In genomic region chr14:50343424-50343823, GRCh38 we compare ENCODE assay signal across 13 cellular contexts. TPM values are rescaled to one million over a fixed set of nuclear protein-coding genes. Genes with fewer than 3 reads are reported as not detected.
DNase-seq lines count a peak whose midpoint lies in the region; ATAC-seq and TF ChIP-seq lines count a peak whose summit lies in the region.
"Had no signal": no experiment of that assay in that cellular context is flagged by ENCODE, and none has a peak within 500 bp of the region (broad histone marks: within the 10 kb centered on the region; RNA-seq: fewer than 3 reads in every experiment).

No MANE protein-coding gene starts in this region.

- H3K4me3 Mint-ChIP-seq in natural killer cell treated with Interleukin-12 subunit alpha and Interleukin-12 subunit beta and Interleukin-15 and Interleukin-18, amount 100 ng/mL, for 72 hours, result peak overlapping the region; percentile 46
- H3K4me3 Mint-ChIP-seq in natural killer cell, result no peak overlapping the region
- H3K4me3 Mint-ChIP-seq in brain, result peak overlapping the region in 1 of 5 experiments; percentile 7

- TF ChIP-seq CTCF in natural killer cell (IDR thresholded peaks at IDR 0.05) (no peak), brain (conservative IDR thresholded peaks at IDR 0.05) (no peak)

- H3K27me3 Mint-ChIP-seq in natural killer cell treated with Interleukin-12 subunit alpha and Interleukin-12 subunit beta and Interleukin-15 and Interleukin-18, amount 100 ng/mL, for 72 hours, result no peaks in the 10 kb centered on the region
- H3K27me3 Mint-ChIP-seq in natural killer cell (ENCODE audit: low read depth in 2 of 2) (no peaks in the 10 kb centered on the region), brain (peaks cover 3% of the 10 kb centered on the region)

- H3K27ac Mint-ChIP-seq in natural killer cell treated with Interleukin-12 subunit alpha and Interleukin-12 subunit beta and Interleukin-15 and Interleukin-18, amount 100 ng/mL, for 72 hours, result peak overlapping the region; percentile 62 to 84
- peak overlapping the region in 1 of 2 donors; percentile 70 for H3K27ac Mint-ChIP-seq in natural killer cell
- H3K27ac Mint-ChIP-seq in brain, result peak overlapping the region in 3 of 5 experiments; percentile 2 to 54 (median 8)

- H3K36me3 ChIP-seq in rectal smooth muscle tissue (ENCODE audit: control insufficient read depth, insufficient read depth, low read length), result no peaks in the 10 kb centered on the region

- H3K4me3 ChIP-seq in rectal smooth muscle tissue (ENCODE audit: low read length), result peak overlapping the region; percentile 11
- H3K4me3 ChIP-seq: body of pancreas had no signal

- peak overlapping the region; percentile 70 for H3K27ac ChIP-seq in rectal smooth muscle tissue (ENCODE audit: low read depth, low read length)
- H3K27ac ChIP-seq: body of pancreas, KMS-11 had no signal

- no peaks in the 10 kb centered on the region for H3K27me3 ChIP-seq in rectal smooth muscle tissue (ENCODE audit: control insufficient read depth, insufficient read depth, low read length)
- H3K27me3 ChIP-seq: body of pancreas, esophagus muscularis mucosa had no signal

- no peak overlapping the region for H3K9ac ChIP-seq in rectal smooth muscle tissue (ENCODE audit: low read length)
- H3K9ac ChIP-seq: KMS-11 had no signal

- ATAC-seq in natural killer cell treated with Interleukin-12 subunit alpha and Interleukin-12 subunit beta and Interleukin-15 and Interleukin-18, amount 100 ng/mL, for 72 hours, result no peak
- ATAC-seq in natural killer cell (no peak), HG03442 (IDR thresholded peaks at IDR 0.05; ENCODE audit: unreplicated experiment) (no peak)

- intact Hi-C loops in natural killer cell (cut with micrococcal nuclease), result loop anchor here (5.0 kb wide), 1 partner anchor 189 kb away; the partner anchor contains the start of gene MAP4K5

- DNase-seq in natural killer cell treated with Interleukin-12 subunit alpha and Interleukin-12 subunit beta and Interleukin-15 and Interleukin-18, amount 100 ng/mL, for 72 hours (ENCODE audit: low spot score), result no peak
- no peak for DNase-seq in natural killer cell
- DNase-seq in mucosa of gallbladder (ENCODE audit: low spot score), result no peak
- DNase-seq in SW480 (ENCODE audit: low spot score), result no peak
- no peak for DNase-seq in globus pallidus (ENCODE audit: low spot score)
- DNase-seq: activated CD4-positive, alpha-beta T cell treated with anti-CD3 and anti-CD28 coated beads for 1 hour; NCI-H1417 treated with DMSO at 0.1 percent for 48 hours had no signal

- H3K36me3 Mint-ChIP-seq in natural killer cell treated with Interleukin-12 subunit alpha and Interleukin-12 subunit beta and Interleukin-15 and Interleukin-18, amount 100 ng/mL, for 72 hours, result no peaks in the 10 kb centered on the region
- H3K36me3 Mint-ChIP-seq in natural killer cell (no peaks in the 10 kb centered on the region), brain (no peaks in the 10 kb centered on the region)

- H3K4me1 Mint-ChIP-seq in natural killer cell treated with Interleukin-12 subunit alpha and Interleukin-12 subunit beta and Interleukin-15 and Interleukin-18, amount 100 ng/mL, for 72 hours (ENCODE audit: low read depth in 2 of 2), result peaks cover 43 to 44% of the 10 kb centered on the region in 2 donors
- H3K4me1 Mint-ChIP-seq in natural killer cell (peaks cover 18 to 34% of the 10 kb centered on the region in 2 donors), brain (peaks cover 39% of the 10 kb centered on the region)

- peaks cover 33% of the 10 kb centered on the region for H3K4me1 ChIP-seq in rectal smooth muscle tissue (ENCODE audit: control insufficient read depth, insufficient read depth, low read length)

- no peaks in the 10 kb centered on the region for H3K9me3 Mint-ChIP-seq in natural killer cell treated with Interleukin-12 subunit alpha and Interleukin-12 subunit beta and Interleukin-15 and Interleukin-18, amount 100 ng/mL, for 72 hours
- H3K9me3 Mint-ChIP-seq in natural killer cell, result no peaks in the 10 kb centered on the region
- no peaks in the 10 kb centered on the region for H3K9me3 Mint-ChIP-seq in brain

RNA-seq across cellular contexts. Expression of gene DMAC2L, which starts 31.3 kb away (rescaled TPM):
- total RNA-seq in natural killer cell treated with Interleukin-12 subunit alpha and Interleukin-12 subunit beta and Interleukin-15 and Interleukin-18, amount 100 ng/mL, for 72 hours, result 10 to 100 TPM; 14.9 to 16.6 TPM
- total RNA-seq in natural killer cell (10 to 100 TPM; 24.7 to 28.7 (median 25.0) TPM), mucosa of gallbladder (15.9 TPM)
- 20.5 TPM for polyA plus RNA-seq in brain (ENCODE audit: insufficient read depth, low read depth, low replicate concordance)

RNA-seq across cellular contexts. Expression of gene L2HGDH, which starts 31.4 kb away (rescaled TPM):
- total RNA-seq in natural killer cell treated with Interleukin-12 subunit alpha and Interleukin-12 subunit beta and Interleukin-15 and Interleukin-18, amount 100 ng/mL, for 72 hours, result 10 to 100 TPM; 14.2 to 15.4 TPM
- 1 to 10 TPM; 4.2 to 5.6 (median 5.4) TPM for total RNA-seq in natural killer cell
- polyA plus RNA-seq in brain (ENCODE audit: insufficient read depth, low read depth, low replicate concordance), result 5.8 TPM
- 7.7 TPM for total RNA-seq in mucosa of gallbladder

RNA-seq across cellular contexts. Expression of gene CDKL1, which starts 53.3 kb away (rescaled TPM):
- 1 to 10 TPM; 2.3 to 7.3 TPM for total RNA-seq in natural killer cell treated with Interleukin-12 subunit alpha and Interleukin-12 subunit beta and Interleukin-15 and Interleukin-18, amount 100 ng/mL, for 72 hours
- total RNA-seq in natural killer cell (10 to 100 TPM; 12.4 to 16.7 (median 15.4) TPM), mucosa of gallbladder (9.4 TPM)
- 1.8 TPM for polyA plus RNA-seq in brain (ENCODE audit: insufficient read depth, low read depth, low replicate concordance)
